Comparison of ENCODE assay signal across 17 cellular contexts in the genomic region with DNA sequence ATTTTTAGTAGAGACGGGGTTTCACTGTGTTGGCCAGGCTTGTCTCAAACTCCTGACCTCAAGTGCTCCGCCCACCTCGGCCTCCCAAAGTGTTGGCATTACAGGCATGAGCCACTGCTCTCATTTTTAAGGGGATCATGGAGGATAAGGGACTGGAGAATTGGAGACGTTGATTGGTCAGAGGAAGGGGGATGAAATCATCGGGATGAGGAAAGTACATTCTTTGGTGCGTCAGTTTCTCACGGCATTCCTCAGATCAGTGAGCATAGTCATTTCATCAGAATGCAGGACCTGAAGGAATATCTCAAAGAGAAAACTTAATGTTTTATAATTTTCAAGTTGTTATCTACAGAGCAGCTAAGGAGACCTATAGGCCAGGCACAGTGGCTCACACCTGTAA. TPM values are rescaled to one million over a fixed set of nuclear protein-coding genes. Genes with fewer than 3 reads are reported as not detected.
DNase-seq lines count a peak whose midpoint lies in the region; ATAC-seq and TF ChIP-seq lines count a peak whose summit lies in the region.
"Had no signal": no experiment of that assay in that cellular context is flagged by ENCODE, and none has a peak within 500 bp of the region (broad histone marks: within the 10 kb centered on the region; RNA-seq: fewer than 3 reads in every experiment).

No MANE protein-coding gene starts in this region.

- H2BK120ac ChIP-seq in mesenchymal stem cell (ENCODE audit: low read depth, low read length): no peak overlapping the region

- H4K8ac ChIP-seq in mesenchymal stem cell (ENCODE audit: low read length): no peak overlapping the region

- no peak overlapping the region for H2BK5ac ChIP-seq in mesenchymal stem cell (ENCODE audit: low read depth, low read length, poor library complexity, severe bottlenecking)

- H3K27me3 ChIP-seq in brain microvascular endothelial cell (replicated peaks) (no peaks in the 10 kb centered on the region), mesenchymal stem cell (ENCODE audit: control insufficient read depth in 1 of 2, insufficient read depth in 1 of 2, low read length in 2 of 2) (peaks cover 0 to 3% of the 10 kb centered on the region in 2 experiments), body of pancreas (no peaks in the 10 kb centered on the region), foreskin keratinocyte (no peaks in the 10 kb centered on the region)

- ATAC-seq in body of pancreas (no peak), HG03469 (IDR thresholded peaks at IDR 0.05; ENCODE audit: unreplicated experiment) (no peak), HG02763 (IDR thresholded peaks at IDR 0.05; ENCODE audit: unreplicated experiment) (no peak), foreskin keratinocyte (no peak)
- ATAC-seq: activated CD8-positive, alpha-beta T cell treated with anti-CD3 and anti-CD28 coated beads, Interleukin-2, amount 10 ng/mL, durations not matched to agents 7 days and 5 days; activated naive CD4-positive, alpha-beta T cell treated with anti-CD3 and anti-CD28 coated beads, Interleukin-2, amount 50 U/mL, for 72 hours had no signal

- TF ChIP-seq CTCF in AG04449 (IDR thresholded peaks at IDR 0.05; ENCODE audit: insufficient read depth, low read length, missing control alignments) (no peak), brain microvascular endothelial cell (IDR thresholded peaks at IDR 0.05; ENCODE audit: low read depth, low read length, missing control alignments) (no peak), body of pancreas (IDR thresholded peaks at IDR 0.05) (no peak), foreskin keratinocyte (conservative IDR thresholded peaks at IDR 0.05) (no peak)

- H3K4ac ChIP-seq in mesenchymal stem cell (ENCODE audit: low read depth in 1 of 2, low read length in 2 of 2): no peak overlapping the region

- H2BK15ac ChIP-seq in mesenchymal stem cell (ENCODE audit: low read depth, poor library complexity, severe bottlenecking): no peak overlapping the region

- H3K36me3 ChIP-seq in brain microvascular endothelial cell (replicated peaks): no peaks in the 10 kb centered on the region
- H3K36me3 ChIP-seq in mesenchymal stem cell (ENCODE audit: control insufficient read depth in 1 of 2, insufficient read depth in 2 of 2, low read depth in 1 of 2, low read length in 2 of 2): no peaks in the 10 kb centered on the region
- H3K36me3 ChIP-seq in body of pancreas (replicated peaks in 1 of 2; ENCODE audit: insufficient read depth in 1 of 2, low read depth in 2 of 2): no peaks in the 10 kb centered on the region

- H3K79me1 ChIP-seq in mesenchymal stem cell (replicated peaks; ENCODE audit: low read length, poor library complexity, severe bottlenecking): no peaks in the 10 kb centered on the region

- peaks cover 9% of the 10 kb centered on the region for H3K4me1 ChIP-seq in mesenchymal stem cell (ENCODE audit: control insufficient read depth, insufficient read depth, low read depth, low read length)
- no peaks in the 10 kb centered on the region for H3K4me1 ChIP-seq in body of pancreas
- no peaks in the 10 kb centered on the region for H3K4me1 ChIP-seq in foreskin keratinocyte

- no peak overlapping the region for H3K14ac ChIP-seq in mesenchymal stem cell (ENCODE audit: low read length in 2 of 2)

- CTCF ChIA-PET in AG04449 (lab: Yijun Ruan, JAX): interaction anchor here (1.1 to 21.9 kb wide), 4 partner anchors 8 to 30 kb away, joined by 3 to 429 read pairs (median 217); a partner anchor contains a TSS

- H3K4me3 ChIP-seq in AG04449 (ENCODE audit: low read depth, low read length) (no peak overlapping the region), brain microvascular endothelial cell (ENCODE audit: low read depth, low read length) (no peak overlapping the region), mesenchymal stem cell (ENCODE audit: insufficient read depth in 1 of 2, low read depth in 1 of 2, low read length in 2 of 2) (no peak overlapping the region), body of pancreas (no peak overlapping the region)
- H3K4me3 ChIP-seq: PC-9 had no signal

- H3K23ac ChIP-seq in mesenchymal stem cell (ENCODE audit: low read length in 2 of 2): no peak overlapping the region

- WGBS in mesenchymal stem cell: 90% methylated on average over 7 of the region's 7 CpGs
- WGBS in body of pancreas, 2 donors: 84 to 97% methylated on average over 7 of the region's 7 CpGs

- in situ Hi-C loops in brain microvascular endothelial cell (cut with HindIII; ENCODE audit: low pct_ligation_motif_present, low sequenced_read_pairs): no loop called here

- H3K27ac ChIP-seq in brain microvascular endothelial cell (peak overlapping the region; percentile 93), mesenchymal stem cell (ENCODE audit: low read length, poor library complexity, severe bottlenecking) (peak overlapping the region; percentile 85), body of pancreas (no peak overlapping the region), foreskin keratinocyte (no peak overlapping the region)
- H3K27ac ChIP-seq: PC-9 had no signal

- no peak overlapping the region for H4K91ac ChIP-seq in mesenchymal stem cell (ENCODE audit: low read length)

- no peak for TF ChIP-seq POLR2A in body of pancreas (IDR thresholded peaks at IDR 0.05)

- no peak overlapping the region for H3K4me2 ChIP-seq in mesenchymal stem cell (ENCODE audit: low read length, poor library complexity, severe bottlenecking)
- H3K4me2 ChIP-seq: PC-9 had no signal

- POLR2A ChIA-PET in AG04449 (lab: Yijun Ruan, JAX): no interaction called here

- H3K9ac ChIP-seq in mesenchymal stem cell (ENCODE audit: low read length): no peak overlapping the region

- no peak overlapping the region for H2BK12ac ChIP-seq in mesenchymal stem cell (ENCODE audit: low read length in 2 of 2)

- H3K9me3 ChIP-seq in mesenchymal stem cell (ENCODE audit: control insufficient read depth, low read length): peaks cover 19% of the 10 kb centered on the region
- no peaks in the 10 kb centered on the region for H3K9me3 ChIP-seq in body of pancreas

- DNase-seq in AG04449 (ENCODE audit: low read depth, low spot score) (peak; percentile 90), HS-5 (ENCODE audit: low read depth) (peak; percentile 93), brain microvascular endothelial cell (peak; percentile 96), mesenchymal stem cell (peak; percentile 76), body of pancreas (no peak), foreskin keratinocyte (no peak)
- DNase-seq: activated CD8-positive, alpha-beta T cell treated with anti-CD3 and anti-CD28 coated beads, Interleukin-2, amount 10 ng/mL, durations not matched to agents 7 days and 5 days; activated T-cell treated with anti-CD3 and anti-CD28 coated beads, Interleukin-2, amount 50 U/mL, for 48 hours; CD4-positive, alpha-beta T cell; NCI-H1417 treated with DMSO at 0.1 percent for 48 hours; NCI-H2171 treated with DMSO at 0.1 percent for 48 hours; NCI-H774; PC-9 had no signal

- intact Hi-C loops in body of pancreas (cut with DNase I): no loop called here

- H2AFZ ChIP-seq in mesenchymal stem cell (ENCODE audit: low read depth, low read length): no peak overlapping the region
- H2AFZ ChIP-seq: PC-9 had no signal

- no peak overlapping the region for H2AK5ac ChIP-seq in mesenchymal stem cell (ENCODE audit: low read length, severe bottlenecking)

- H3K18ac ChIP-seq in mesenchymal stem cell (ENCODE audit: low read depth in 1 of 2, low read length in 2 of 2): no peak overlapping the region

RNA-seq across cellular contexts. Expression of a gene that starts 14.0 kb away (rescaled TPM):
- polyA plus RNA-seq in mesenchymal stem cell (2013, experiment 1 of 2): 0.43 TPM
- 0.42 TPM for polyA plus RNA-seq in mesenchymal stem cell (2013, experiment 2 of 2)
- total RNA-seq in body of pancreas (under 1 TPM in 1 of 2 donors, not detected in 1; 0.26 TPM), foreskin keratinocyte (1.1 and 1.8 TPM in 2 replicates)
- polyA plus RNA-seq in foreskin keratinocyte: 0.60 and 0.70 TPM in 2 replicates
- total RNA-seq: CD4-positive, alpha-beta T cell had no signal

RNA-seq across cellular contexts. Expression of a gene that starts 28.2 kb away (rescaled TPM):
- 29.2 TPM for polyA plus RNA-seq in mesenchymal stem cell (2013, experiment 1 of 2)
- polyA plus RNA-seq in mesenchymal stem cell (2013, experiment 2 of 2): 28.7 TPM
- total RNA-seq in body of pancreas: 10 to 100 TPM; 23.7 to 24.4 TPM
- 9.3 and 9.4 TPM in 2 replicates for total RNA-seq in foreskin keratinocyte
- polyA plus RNA-seq in foreskin keratinocyte: 5.2 and 5.7 TPM in 2 replicates

RNA-seq across cellular contexts. Expression of a gene that starts 41.4 kb away (rescaled TPM):
- polyA plus RNA-seq in mesenchymal stem cell (2013, experiment 1 of 2): 450 TPM
- polyA plus RNA-seq in mesenchymal stem cell (2013, experiment 2 of 2): 450 TPM
- 1 to 10 TPM; 2.6 to 7.0 TPM for total RNA-seq in body of pancreas
- total RNA-seq in foreskin keratinocyte: 191 and 218 TPM in 2 replicates
- polyA plus RNA-seq in foreskin keratinocyte: 337 and 424 TPM in 2 replicates
- polyA plus RNA-seq: neural cell had no signal

Comparison
In these comparisons a context has a peak if more than half of its experiments do, and no peak if none do; other contexts are left out.
1. DNase-seq: peak in AG04449 (single experiment), HS-5 (single experiment), brain microvascular endothelial cell (single experiment) and mesenchymal stem cell (single experiment); none in body of pancreas (0 of 4) and foreskin keratinocyte (0 of 2).
2. H3K27ac ChIP-seq: peak in brain microvascular endothelial cell (single experiment) and mesenchymal stem cell (single experiment); none in body of pancreas (0 of 4) and foreskin keratinocyte (single experiment).
3. RNA of a gene that starts 41.4 kb away (total RNA-seq): 191 to 218 TPM in foreskin keratinocyte; 2.6 to 7.0 TPM in body of pancreas; every median in the first group is over 10 times any median in the second.